In genomic region chr17:7875804-7876203, GRCh38 we compare ENCODE assay signal across 23 cellular contexts.
"Had no signal": no experiment of that assay in that cellular context is flagged by ENCODE, and none has a peak within 500 bp of the region (broad histone marks: within the 10 kb centered on the region; RNA-seq: fewer than 3 reads in every experiment).

No MANE protein-coding gene starts in this region.

- H3K27ac ChIP-seq: brain microvascular endothelial cell, cardiac muscle cell, VCaP had no signal

- H3K27ac Mint-ChIP-seq: activated CD4-positive, alpha-beta memory T cell treated with anti-CD3 and anti-CD28 coated beads for 36 hours; activated naive CD4-positive, alpha-beta T cell treated with anti-CD3 and anti-CD28 coated beads, Interleukin-2, amount 50 U/mL, for 72 hours had no signal

- H3K27me3 ChIP-seq: brain microvascular endothelial cell, cardiac muscle cell had no signal

- H3K9me3 Mint-ChIP-seq: activated CD4-positive, alpha-beta memory T cell treated with anti-CD3 and anti-CD28 coated beads for 36 hours; activated CD4-positive, alpha-beta T cell treated with anti-CD3 and anti-CD28 coated beads, Interleukin-2, amount 10 ng/mL, durations not matched to agents 7 days and 5 days; activated naive CD4-positive, alpha-beta T cell treated with anti-CD3 and anti-CD28 coated beads, Interleukin-2, amount 50 U/mL, for 72 hours; activated T-cell treated with anti-CD3 and anti-CD28 coated beads, Interleukin-2, amount 50 U/mL, for 4 hours; T-cell had no signal

- H3K27me3 Mint-ChIP-seq: activated CD4-positive, alpha-beta memory T cell treated with anti-CD3 and anti-CD28 coated beads for 36 hours; activated CD4-positive, alpha-beta T cell treated with anti-CD3 and anti-CD28 coated beads, Interleukin-2, amount 10 ng/mL, durations not matched to agents 7 days and 5 days; T-cell had no signal

- ATAC-seq: activated naive CD4-positive, alpha-beta T cell treated with anti-CD3 and anti-CD28 coated beads, Interleukin-2, amount 50 U/mL, for 72 hours; activated T-cell treated with anti-CD3 and anti-CD28 coated beads, Interleukin-2, amount 50 U/mL, for 4 hours; PC-3; T-cell had no signal

- H3K4me3 ChIP-seq: cardiac muscle cell had no signal

- DNase-seq: activated CD4-positive, alpha-beta memory T cell treated with anti-CD3 and anti-CD28 coated beads for 36 hours; activated CD4-positive, alpha-beta T cell treated with anti-CD3 and anti-CD28 coated beads, Interleukin-2, amount 10 ng/mL, durations not matched to agents 7 days and 5 days; activated CD4-positive, CD25-positive, alpha-beta regulatory T cell; activated effector memory CD4-positive, alpha-beta T cell treated with anti-CD3 and anti-CD28 coated beads, Interleukin-2, amount 50 U/mL, for 16 hours; activated naive CD4-positive, alpha-beta T cell treated with Interleukin-2 at 50 U/mL for 16 hours; activated T-cell treated with anti-CD3 and anti-CD28 coated beads, Interleukin-2, amount 50 U/mL, for 4 hours; brain microvascular endothelial cell; Kasumi-1; MV-4-11; NCI-H1092 treated with DMSO at 0.1 percent for 48 hours; NCI-H1436; NCI-H1694 treated with DMSO at 0.1 percent for 48 hours; NCI-H2029 treated with DMSO at 0.1 percent for 48 hours; NCI-H345; NCI-H510A; NCI-H526 treated with DMSO at 0.1 percent for 48 hours; NK-92 treated with Interleukin-12 subunit alpha and Interleukin-12 subunit beta, amount 100 ng/mL, for 24 hours; PC-3; SIG-M5; T-cell had no signal

- H3K4me3 Mint-ChIP-seq: activated CD4-positive, alpha-beta memory T cell treated with anti-CD3 and anti-CD28 coated beads for 36 hours; activated CD4-positive, alpha-beta T cell treated with anti-CD3 and anti-CD28 coated beads, Interleukin-2, amount 10 ng/mL, durations not matched to agents 7 days and 5 days; activated T-cell treated with anti-CD3 and anti-CD28 coated beads, Interleukin-2, amount 50 U/mL, for 4 hours; T-cell had no signal
